ENCODE assay signal across 8 cellular contexts in the genomic region with DNA sequence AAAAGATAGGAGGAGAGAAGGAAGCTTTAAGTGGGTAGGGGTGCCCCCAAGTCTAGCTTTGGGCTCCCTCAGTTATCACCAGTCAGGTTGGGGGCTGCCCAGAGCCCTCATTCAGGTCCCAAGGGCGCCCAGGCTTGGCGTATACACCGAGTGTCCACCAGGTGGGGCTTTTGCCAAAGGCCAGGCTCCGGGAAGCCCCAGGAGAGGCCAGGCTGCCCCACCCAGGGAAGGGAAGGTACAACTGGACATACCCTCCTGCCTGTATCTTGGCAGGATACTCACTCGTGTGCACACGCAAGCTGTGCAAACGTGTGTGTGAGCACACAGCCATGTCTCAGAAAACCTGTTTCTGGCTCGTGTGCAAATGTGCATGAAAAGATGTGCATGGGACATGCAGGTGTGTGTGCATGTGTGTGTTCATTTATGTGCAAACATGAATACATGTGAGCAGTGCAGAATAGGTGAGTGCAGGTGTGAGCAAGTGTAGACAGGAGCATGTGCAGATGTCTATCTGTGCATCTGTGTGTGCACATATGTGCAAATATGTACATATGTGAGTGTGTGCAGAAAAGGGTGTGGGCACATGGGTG. TPM values are rescaled to one million over a fixed set of nuclear protein-coding genes. Genes with fewer than 3 reads are reported as not detected.
DNase-seq lines count a peak whose midpoint lies in the region; ATAC-seq and TF ChIP-seq lines count a peak whose summit lies in the region.

No MANE protein-coding gene starts in this region.

- no peaks in the 10 kb centered on the region for H3K9me3 ChIP-seq in mucosa of descending colon

- ATAC-seq in mucosa of descending colon: peak; percentile 79
- no peak for ATAC-seq in GM19035 (IDR thresholded peaks at IDR 0.05; ENCODE audit: unreplicated experiment)

- H3K4me3 ChIP-seq in mucosa of descending colon: no peak overlapping the region

- H3K4me1 ChIP-seq in mucosa of descending colon (ENCODE audit: low read depth): no peaks in the 10 kb centered on the region

- peak; percentile 40 for TF ChIP-seq CTCF in mucosa of descending colon (IDR thresholded peaks at IDR 0.05)

- intact Hi-C loops in mucosa of descending colon (cut with DNase I, micrococcal nuclease): no loop called here

- no peak overlapping the region for H3K27ac ChIP-seq in substantia nigra (ENCODE audit: low read depth, low read length, poor library complexity, severe bottlenecking)

- DNase-seq in NCI-H146 (lab: John Stamatoyannopoulos, UW) (peak; percentile 4), NCI-H146 treated with DMSO at 0.1 percent for 48 hours (lab: John Stamatoyannopoulos, UW; ENCODE audit: unreplicated experiment) (no peak), MV-4-11 (lab: John Stamatoyannopoulos, UW) (peak; percentile 9), dermis blood vessel endothelial cell (peak; percentile 66), mucosa of descending colon (peak in 2 of 3 donors; percentile 47 to 61), substantia nigra (lab: John Stamatoyannopoulos, UW) (peak in 27 of 49 donors; percentile 0 to 46 (median 15))
- DNase-seq in activated CD4-positive, alpha-beta T cell treated with anti-CD3 and anti-CD28 coated beads for 1 hour: peak; percentile 27

- no peaks in the 10 kb centered on the region for H3K36me3 ChIP-seq in mucosa of descending colon (ENCODE audit: low read depth)

RNA-seq across cellular contexts. Expression of gene CUX2, which starts 9.7 kb away (rescaled TPM):
- not detected in 2 replicates for total RNA-seq in dermis blood vessel endothelial cell
- under 1 TPM in 1 of 3 donors, not detected in 2; 0.54 TPM for total RNA-seq in mucosa of descending colon
